In genomic region chr1:207414606-207415108, GRCh38 we compare ENCODE assay signal across 8 cellular contexts. TPM values are rescaled to one million over a fixed set of nuclear protein-coding genes. Genes with fewer than 3 reads are reported as not detected.
DNase-seq lines count a peak whose midpoint lies in the region; ATAC-seq, FAIRE-seq and TF ChIP-seq lines count a peak whose summit lies in the region.

No MANE protein-coding gene starts in this region.

- H3K9me3 Mint-ChIP-seq in CD4-positive, alpha-beta T cell = peaks cover 5% of the 10 kb centered on the region
- no peaks in the 10 kb centered on the region for H3K9me3 Mint-ChIP-seq in activated T-cell treated with anti-CD3 and anti-CD28 coated beads, Interleukin-2, amount 50 U/mL, for 72 hours

- no peak for TF ChIP-seq CTCF in CD4-positive, alpha-beta T cell (IDR thresholded peaks at IDR 0.05)

- no peak overlapping the region for H3K4me3 Mint-ChIP-seq in CD4-positive, alpha-beta T cell
- peak overlapping the region; percentile 44 to 50 for H3K4me3 Mint-ChIP-seq in activated T-cell treated with anti-CD3 and anti-CD28 coated beads, Interleukin-2, amount 50 U/mL, for 72 hours

- H3K27ac Mint-ChIP-seq in CD4-positive, alpha-beta T cell = peak overlapping the region; percentile 53
- no peak overlapping the region for H3K27ac Mint-ChIP-seq in activated T-cell treated with anti-CD3 and anti-CD28 coated beads, Interleukin-2, amount 50 U/mL, for 72 hours

- no peak overlapping the region for H3K27ac ChIP-seq in CD4-positive, alpha-beta T cell (ENCODE audit: low read depth, low read length)
- H3K27ac ChIP-seq in small intestine (ENCODE audit: low read depth in 1 of 2, low read length in 1 of 2) = peak overlapping the region in 1 of 2 donors; percentile 8

- 55 to 65% (median 60%) methylated on average over 4 of the region's 4 CpGs for WGBS in small intestine, 3 donors

- no peak for TF ChIP-seq POLR2A in erythroblast (IDR thresholded peaks at IDR 0.05; ENCODE audit: low read length)

- POLR2A ChIA-PET in CD4-positive, alpha-beta T cell (lab: Charles Lee) = no interaction called here

- H3K36me3 ChIP-seq in small intestine (ENCODE audit: control insufficient read depth in 2 of 2, insufficient read depth in 2 of 2, low read length in 2 of 2) = no peaks in the 10 kb centered on the region

- peaks cover 2% of the 10 kb centered on the region for H3K9me3 ChIP-seq in CD4-positive, alpha-beta T cell (ENCODE audit: control insufficient read depth, low read length)
- no peaks in the 10 kb centered on the region for H3K9me3 ChIP-seq in small intestine (ENCODE audit: control insufficient read depth, low read depth)

- ATAC-seq in CD4-positive, alpha-beta T cell (ENCODE audit: poor library complexity) = peak; percentile 44
- ATAC-seq in GM19452 (IDR thresholded peaks at IDR 0.05; ENCODE audit: unreplicated experiment) (peak; percentile 92), HG03378 (IDR thresholded peaks at IDR 0.05; ENCODE audit: unreplicated experiment) (peak; percentile 88)
- ATAC-seq in activated T-cell treated with anti-CD3 and anti-CD28 coated beads, Interleukin-2, amount 50 U/mL, for 72 hours (replicated peaks in 1 of 2) = peak; percentile 78 to 83

- no peak for DNase-seq in CD4-positive, alpha-beta T cell
- DNase-seq in activated T-cell treated with anti-CD3 and anti-CD28 coated beads, Interleukin-2, amount 50 U/mL, for 72 hours = peak; percentile 49 to 73
- no peak for DNase-seq in globus pallidus (ENCODE audit: low spot score)
- DNase-seq in erythroblast (lab: John Stamatoyannopoulos, UW) = no peak
- no peak for DNase-seq in activated gamma-delta T cell treated with Interleukin-2 at 50 U/mL for 16 hours
- DNase-seq in small intestine = no peak

- peaks cover 27% of the 10 kb centered on the region for H3K4me1 Mint-ChIP-seq in CD4-positive, alpha-beta T cell (ENCODE audit: low read depth)
- peaks cover 38% of the 10 kb centered on the region for H3K4me1 Mint-ChIP-seq in activated T-cell treated with anti-CD3 and anti-CD28 coated beads, Interleukin-2, amount 50 U/mL, for 72 hours (ENCODE audit: low read depth)

- no peaks in the 10 kb centered on the region for H3K27me3 ChIP-seq in CD4-positive, alpha-beta T cell (ENCODE audit: control insufficient read depth, insufficient read depth, low read length)
- H3K27me3 ChIP-seq in small intestine (ENCODE audit: control insufficient read depth in 2 of 2, insufficient read depth in 2 of 2, low read length in 2 of 2) = no peaks in the 10 kb centered on the region

- no peaks in the 10 kb centered on the region for H3K36me3 Mint-ChIP-seq in CD4-positive, alpha-beta T cell (ENCODE audit: low read depth)
- H3K36me3 Mint-ChIP-seq in activated T-cell treated with anti-CD3 and anti-CD28 coated beads, Interleukin-2, amount 50 U/mL, for 72 hours (ENCODE audit: insufficient read depth in 2 of 2) = no peaks in the 10 kb centered on the region

- H3K4me3 ChIP-seq in small intestine (ENCODE audit: low read depth in 1 of 2, low read length in 2 of 2) = no peak overlapping the region

- CTCF ChIA-PET in CD4-positive, alpha-beta T cell (lab: Charles Lee) = no interaction called here

- H3K4me1 ChIP-seq in small intestine (ENCODE audit: control insufficient read depth in 2 of 2, insufficient read depth in 1 of 2, low read depth in 1 of 2, low read length in 1 of 2) = no peaks in the 10 kb centered on the region

- no peak for FAIRE-seq in small intestine (lab: Jason Lieb, UNC)

- intact Hi-C loops in CD4-positive, alpha-beta T cell (cut with DNase I, micrococcal nuclease) = no loop called here

- no peaks in the 10 kb centered on the region for H3K27me3 Mint-ChIP-seq in CD4-positive, alpha-beta T cell
- H3K27me3 Mint-ChIP-seq in activated T-cell treated with anti-CD3 and anti-CD28 coated beads, Interleukin-2, amount 50 U/mL, for 72 hours (ENCODE audit: low read depth) = no peaks in the 10 kb centered on the region

RNA-seq across cellular contexts. Expression of gene CR2, which starts 39.5 kb away (rescaled TPM):
- 1 to 10 TPM; 1.2 TPM for total RNA-seq in CD4-positive, alpha-beta T cell
- under 1 TPM; 0.07 to 0.26 TPM for total RNA-seq in activated T-cell treated with anti-CD3 and anti-CD28 coated beads, Interleukin-2, amount 50 U/mL, for 72 hours
- polyA plus RNA-seq in small intestine = 10 to 100 TPM in 1 of 3 donors, under 1 TPM in 2; 0.22 to 12.0 (median 0.27) TPM

Comparison
In these comparisons a context has a peak if more than half of its experiments do, and no peak if none do; other contexts are left out.
1. DNase-seq: peak in activated T-cell treated with anti-CD3 and anti-CD28 coated beads, Interleukin-2, amount 50 U/mL, for 72 hours (2 of 2); none in CD4-positive, alpha-beta T cell (0 of 10), globus pallidus (single experiment), erythroblast (0 of 2), activated gamma-delta T cell treated with Interleukin-2 at 50 U/mL for 16 hours (single experiment) and small intestine (single experiment).
2. Peak in every context shown above with its lines, with median percentiles within 50 percentile points of each other: ATAC-seq.